Comparison of ENCODE assay signal across 7 cellular contexts in the genomic region with DNA sequence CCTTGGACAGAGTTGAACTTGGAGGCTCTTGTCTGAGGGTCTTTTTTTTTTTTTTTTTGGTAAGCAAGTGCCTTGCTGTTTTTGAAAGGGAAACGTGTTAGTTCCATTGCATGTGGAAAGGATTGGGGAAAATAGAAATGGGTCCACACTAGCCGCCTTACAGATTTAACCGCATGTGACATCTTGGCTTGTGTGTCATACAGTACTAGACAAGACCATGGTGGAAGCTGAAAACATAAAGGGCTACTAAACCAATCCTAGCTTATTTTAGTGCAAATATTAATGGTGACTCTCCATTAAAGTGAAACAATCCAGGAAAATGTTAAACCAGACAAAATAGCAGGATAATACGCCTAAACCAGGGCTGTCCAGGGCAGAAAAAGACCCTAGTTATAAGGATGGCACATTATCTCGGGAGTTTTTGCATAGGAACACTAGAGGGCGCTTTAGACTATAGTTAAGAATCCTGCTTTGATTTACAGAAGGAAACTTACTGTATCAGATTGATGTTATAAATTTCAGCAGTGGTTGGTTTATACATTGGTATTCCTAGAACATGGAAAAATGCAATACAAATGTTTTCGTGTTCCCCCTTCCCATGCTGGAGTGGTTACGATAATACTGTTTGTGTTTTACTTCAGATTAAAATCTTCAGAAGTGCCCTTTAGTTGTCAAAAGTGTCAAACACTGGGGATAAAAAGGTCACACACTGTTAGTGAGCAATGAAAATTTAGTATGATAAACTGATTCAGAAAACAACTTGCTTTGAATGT. TPM values are rescaled to one million over a fixed set of nuclear protein-coding genes. Genes with fewer than 3 reads are reported as not detected.
DNase-seq lines count a peak whose midpoint lies in the region; ATAC-seq, FAIRE-seq and TF ChIP-seq lines count a peak whose summit lies in the region.

No MANE protein-coding gene starts in this region.

- H4K20me1 ChIP-seq in osteoblast (ENCODE audit: insufficient read depth, low read length): no peaks in the 10 kb centered on the region

- no peak overlapping the region for H2AFZ ChIP-seq in osteoblast (ENCODE audit: low read length)

- H3K9me3 ChIP-seq in osteoblast (ENCODE audit: low read depth, low read length): no peaks in the 10 kb centered on the region

- no peaks in the 10 kb centered on the region for H3K79me2 ChIP-seq in osteoblast (ENCODE audit: insufficient read depth, low read length)

- no peak overlapping the region for H3K4me2 ChIP-seq in osteoblast (ENCODE audit: insufficient read depth, low read length)

- H3K27ac Mint-ChIP-seq in T-cell: no peak overlapping the region

- H3K36me3 Mint-ChIP-seq in T-cell: no peaks in the 10 kb centered on the region

- no peak overlapping the region for H3K4me3 Mint-ChIP-seq in T-cell

- DNase-seq in H7: peak; percentile 74
- DNase-seq in NCI-H146 (lab: John Stamatoyannopoulos, UW): peak; percentile 29
- DNase-seq in T-cell: peak in 6 of 34 experiments; percentile 1 to 23 (median 4)
- peak; percentile 73 for DNase-seq in fibroblast of the aortic adventitia (ENCODE audit: low read depth)
- peak; percentile 88 for DNase-seq in osteoblast (ENCODE audit: insufficient read length, low spot score, missing footprints)
- DNase-seq in islet precursor cell: no peak

- peaks cover 0 to 6% (median 0%) of the 10 kb centered on the region in 3 donors for H3K4me1 Mint-ChIP-seq in T-cell

- no peaks in the 10 kb centered on the region for H3K27me3 ChIP-seq in H7 (ENCODE audit: control insufficient read depth, insufficient read depth, low read length)
- H3K27me3 ChIP-seq in osteoblast (ENCODE audit: insufficient read depth, low read length): no peaks in the 10 kb centered on the region

- H3K27me3 Mint-ChIP-seq in T-cell: peaks cover 2 to 3% of the 10 kb centered on the region in 2 donors

- H3K4me3 ChIP-seq in H7 (ENCODE audit: insufficient read depth, low read depth, low read length) (no peak overlapping the region), fibroblast of the aortic adventitia (ENCODE audit: low read depth, low read length) (no peak overlapping the region), osteoblast (ENCODE audit: insufficient read depth, low read length) (no peak overlapping the region)

- no peaks in the 10 kb centered on the region for H3K9me3 Mint-ChIP-seq in T-cell

- CTCF ChIA-PET in T-cell (lab: Charles Lee): interaction anchor here (0.5 to 2.6 kb wide), 19 partner anchors 9 to 1732 kb away, joined by 3 to 25 read pairs (median 4); partner anchors contain the start of gene RNF144B (in 1 of the 2)

- H3K36me3 ChIP-seq in H7 (replicated peaks; ENCODE audit: control insufficient read depth, insufficient read depth, low read length) (no peaks in the 10 kb centered on the region), osteoblast (ENCODE audit: insufficient read depth, low read length) (no peaks in the 10 kb centered on the region)

- FAIRE-seq in G401.6 (lab: Jason Lieb, UNC): peak; percentile 87

- peak in 3 of 4 experiments; percentile 41 to 52 (median 42) for ATAC-seq in T-cell (replicated peaks in 1 of 4)

- H3K27ac ChIP-seq in osteoblast (ENCODE audit: low read depth, low read length): no peak overlapping the region

- no peaks in the 10 kb centered on the region for H3K4me1 ChIP-seq in osteoblast (ENCODE audit: insufficient read depth, low read length)

- POLR2A ChIA-PET in T-cell (lab: Charles Lee): no interaction called here

- TF ChIP-seq CTCF in fibroblast of the aortic adventitia (IDR thresholded peaks at IDR 0.05; ENCODE audit: insufficient read depth, low read length): peak; percentile 64
- peak; percentile 71 for TF ChIP-seq CTCF in osteoblast (IDR thresholded peaks at IDR 0.05; ENCODE audit: extremely low read depth, low read depth, low read length)

RNA-seq across cellular contexts. Expression of gene DEK, which starts 59.8 kb away (rescaled TPM):
- total RNA-seq in H7 (2014; rRNA removed; shearing (Covaris generic)): 156 and 241 TPM in 2 replicates
- total RNA-seq in T-cell (100 to 1,000 TPM in 3 of 5 donors, 10 to 100 TPM in 2; 60.7 to 113 (median 103) TPM), fibroblast of the aortic adventitia (ENCODE audit: low replicate concordance) (156 and 591 TPM in 2 replicates), osteoblast (102 and 113 TPM in 2 replicates)
